ENCODE assay signal across 8 cellular contexts in the genomic region with DNA sequence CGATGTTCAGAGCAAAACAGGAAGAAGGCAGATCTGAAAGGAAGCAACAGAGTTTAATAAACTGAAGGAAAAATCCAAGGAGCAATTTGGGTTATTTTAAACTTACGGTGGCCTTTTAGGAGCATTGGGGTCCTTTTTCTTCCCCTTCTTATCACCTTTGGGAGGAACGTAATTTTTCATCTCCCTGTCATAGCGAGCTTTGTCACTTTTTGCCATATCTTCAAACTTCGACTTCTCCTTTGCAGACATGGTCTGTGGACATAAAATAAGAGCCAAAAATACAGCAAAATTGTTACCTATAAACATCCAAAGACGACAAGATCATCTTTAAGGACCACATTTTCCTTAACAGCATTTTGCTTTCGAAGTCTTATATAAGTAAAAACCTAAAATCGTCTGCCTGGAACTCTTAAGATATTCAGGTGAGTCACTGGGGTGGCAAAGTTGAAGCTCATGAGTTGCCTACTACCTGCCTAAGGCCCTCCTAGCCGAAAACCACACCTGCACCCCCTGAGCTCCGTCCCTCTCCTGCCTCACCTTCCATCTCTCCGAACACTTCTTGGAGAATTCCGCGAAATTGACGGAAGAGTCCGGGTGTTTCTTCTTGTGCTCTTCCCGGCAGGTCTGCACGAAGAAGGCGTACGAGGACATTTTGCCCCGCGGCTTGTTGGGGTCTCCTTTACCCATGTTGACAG. TPM values are rescaled to one million over a fixed set of nuclear protein-coding genes. Genes with fewer than 3 reads are reported as not detected.
DNase-seq lines count a peak whose midpoint lies in the region; ATAC-seq and TF ChIP-seq lines count a peak whose summit lies in the region.

No MANE protein-coding gene starts in this region.

- no peak overlapping the region for H2AK5ac ChIP-seq in trophoblast cell (ENCODE audit: low read length)

- peaks cover 48% of the 10 kb centered on the region for H3K36me3 Mint-ChIP-seq in activated CD4-positive, alpha-beta T cell treated with anti-CD3 and anti-CD28 coated beads, Interleukin-2, amount 10 ng/mL, durations not matched to agents 7 days and 5 days (ENCODE audit: low read depth)

- H3K4me3 ChIP-seq in right atrium auricular region (peak overlapping the region; percentile 92 to 94), trophoblast cell (ENCODE audit: low read depth, low read length) (peak overlapping the region; percentile 86)

- POLR2A ChIA-PET in activated CD4-positive, alpha-beta T cell treated with anti-CD3 and anti-CD28 coated beads, Interleukin-2, amount 10 ng/mL, durations not matched to agents 7 days and 5 days (lab: Charles Lee), result interaction anchor here (0.6 to 3.2 kb wide), 3 partner anchors 35 to 82 kb away, joined by 4 to 59 read pairs (median 16); a partner anchor contains a TSS

- DNase-seq in right atrium auricular region (ENCODE audit: low spot score), result no peak
- DNase-seq in Right ventricle myocardium superior, result no peak
- DNase-seq in activated CD4-positive, alpha-beta T cell treated with anti-CD3 and anti-CD28 coated beads, Interleukin-2, amount 10 ng/mL, durations not matched to agents 7 days and 5 days, result no peak
- peak; percentile 0 to 14 for DNase-seq in trophoblast cell
- no peak for DNase-seq in NCI-H1092 (lab: John Stamatoyannopoulos, UW)
- no peak for DNase-seq in DMS153 treated with DMSO at 0.1 percent for 48 hours (lab: John Stamatoyannopoulos, UW; ENCODE audit: unreplicated experiment)
- DNase-seq in sciatic nerve (ENCODE audit: low spot score), result no peak

- peak overlapping the region; percentile 90 for H3K4me3 Mint-ChIP-seq in activated CD4-positive, alpha-beta T cell treated with anti-CD3 and anti-CD28 coated beads, Interleukin-2, amount 10 ng/mL, durations not matched to agents 7 days and 5 days

- ATAC-seq in Right ventricle myocardium superior (ENCODE audit: poor library complexity) (no peak), esophagus mucosa (peak; percentile 37), sciatic nerve (no peak)

- peak overlapping the region; percentile 75 for H3K9ac ChIP-seq in trophoblast cell (ENCODE audit: low read length)

- no peaks in the 10 kb centered on the region for H3K27me3 Mint-ChIP-seq in activated CD4-positive, alpha-beta T cell treated with anti-CD3 and anti-CD28 coated beads, Interleukin-2, amount 10 ng/mL, durations not matched to agents 7 days and 5 days

- no peak overlapping the region for H2BK5ac ChIP-seq in trophoblast cell (ENCODE audit: low read depth, low read length, poor library complexity)

- H2BK12ac ChIP-seq in trophoblast cell (ENCODE audit: low read length), result no peak overlapping the region

- H3K36me3 ChIP-seq in right atrium auricular region (peaks cover 33% of the 10 kb centered on the region), trophoblast cell (ENCODE audit: control insufficient read depth in 1 of 2, insufficient read depth in 2 of 2, low read length in 2 of 2) (peaks cover 5 to 9% of the 10 kb centered on the region in 2 experiments)

- H3K4me1 ChIP-seq in right atrium auricular region (peaks cover 0 to 18% of the 10 kb centered on the region in 2 donors), trophoblast cell (ENCODE audit: control insufficient read depth in 1 of 2, insufficient read depth in 2 of 2, low read length in 2 of 2) (no peaks in the 10 kb centered on the region)

- no peak overlapping the region for H2BK120ac ChIP-seq in trophoblast cell (ENCODE audit: insufficient read depth, low read length, poor library complexity)

- no peak overlapping the region for H3K18ac ChIP-seq in trophoblast cell (ENCODE audit: low read length)

- no peak overlapping the region for H4K12ac ChIP-seq in trophoblast cell (ENCODE audit: low read depth, low read length)

- H3K14ac ChIP-seq in trophoblast cell (ENCODE audit: low read length), result peak overlapping the region; percentile 24

- peak overlapping the region; percentile 99 to 100 for H3K27ac ChIP-seq in right atrium auricular region
- peak overlapping the region; percentile 95 for H3K27ac ChIP-seq in trophoblast cell (ENCODE audit: low read depth, low read length)

- intact Hi-C loops in Right ventricle myocardium superior (cut with DNase I), result loop anchor here (5.0 kb wide), 1 partner anchor 39 kb away; a partner anchor contains a TSS
- intact Hi-C loops in sciatic nerve (cut with DNase I), result no loop called here

- H3K4ac ChIP-seq in trophoblast cell (ENCODE audit: low read depth, low read length), result peak overlapping the region; percentile 98

- H3K9me3 ChIP-seq in right atrium auricular region (no peaks in the 10 kb centered on the region), trophoblast cell (ENCODE audit: insufficient read depth, low read depth, low read length) (no peaks in the 10 kb centered on the region)

- H3K9me3 Mint-ChIP-seq in activated CD4-positive, alpha-beta T cell treated with anti-CD3 and anti-CD28 coated beads, Interleukin-2, amount 10 ng/mL, durations not matched to agents 7 days and 5 days, result no peaks in the 10 kb centered on the region

- CTCF ChIA-PET in activated CD4-positive, alpha-beta T cell treated with anti-CD3 and anti-CD28 coated beads, Interleukin-2, amount 10 ng/mL, durations not matched to agents 7 days and 5 days (lab: Charles Lee), result interaction anchor here (0.7 to 2.3 kb wide), 5 partner anchors 12 to 36 kb away, joined by 3 to 8 read pairs (median 3); no protein-coding TSS in a partner anchor

- H4K91ac ChIP-seq in trophoblast cell (ENCODE audit: low read depth, low read length), result no peak overlapping the region

- H3K23ac ChIP-seq in trophoblast cell (ENCODE audit: low read length), result no peak overlapping the region

- H3K27ac Mint-ChIP-seq in activated CD4-positive, alpha-beta T cell treated with anti-CD3 and anti-CD28 coated beads, Interleukin-2, amount 10 ng/mL, durations not matched to agents 7 days and 5 days, result peak overlapping the region; percentile 96

- peaks cover 9% of the 10 kb centered on the region for H3K79me2 ChIP-seq in trophoblast cell (ENCODE audit: control insufficient read depth, insufficient read depth, low read length, poor library complexity)

- H3K79me1 ChIP-seq in trophoblast cell (ENCODE audit: low read length), result peaks cover 13% of the 10 kb centered on the region

- H4K8ac ChIP-seq in trophoblast cell (ENCODE audit: low read depth, low read length), result no peak overlapping the region

- H3K27me3 ChIP-seq in right atrium auricular region (no peaks in the 10 kb centered on the region), trophoblast cell (ENCODE audit: insufficient read depth, low read length) (no peaks in the 10 kb centered on the region)

- peaks cover 45% of the 10 kb centered on the region for H3K4me1 Mint-ChIP-seq in activated CD4-positive, alpha-beta T cell treated with anti-CD3 and anti-CD28 coated beads, Interleukin-2, amount 10 ng/mL, durations not matched to agents 7 days and 5 days

- peak overlapping the region; percentile 59 for H2AFZ ChIP-seq in trophoblast cell (ENCODE audit: insufficient read depth, low read length, poor library complexity)

- WGBS in trophoblast cell (ENCODE audit: extremely low coverage, insufficient coverage, insufficient read length), result no CpG with 5 or more reads among the region's 21 CpGs

- peak overlapping the region; percentile 64 for H3K4me2 ChIP-seq in trophoblast cell (ENCODE audit: low read length)

- TF ChIP-seq CTCF in right atrium auricular region (IDR thresholded peaks at IDR 0.05), result no peak

RNA-seq across cellular contexts. Expression of a gene that starts 1.0 kb away (rescaled TPM):
- total RNA-seq in right atrium auricular region, result 10 to 100 TPM; 34.4 to 41.7 TPM
- 35.2 TPM for total RNA-seq in Right ventricle myocardium superior
- 1,000 to 10,000 TPM in 1 of 2 experiments, 100 to 1,000 TPM in 1; 975 to 1,039 TPM for total RNA-seq in activated CD4-positive, alpha-beta T cell treated with anti-CD3 and anti-CD28 coated beads, Interleukin-2, amount 10 ng/mL, durations not matched to agents 7 days and 5 days
- total RNA-seq in esophagus mucosa, result 85.0 TPM
- 147 and 166 TPM in 2 replicates for polyA plus RNA-seq in trophoblast cell (2013)
- 54.1 TPM for total RNA-seq in sciatic nerve

RNA-seq across cellular contexts. Expression of a gene that starts 37.6 kb away (rescaled TPM):
- total RNA-seq in right atrium auricular region, result 10 to 100 TPM; 25.4 to 27.3 TPM
- 12.9 TPM for total RNA-seq in Right ventricle myocardium superior
- total RNA-seq in activated CD4-positive, alpha-beta T cell treated with anti-CD3 and anti-CD28 coated beads, Interleukin-2, amount 10 ng/mL, durations not matched to agents 7 days and 5 days, result 10 to 100 TPM; 15.2 to 22.0 TPM
- total RNA-seq in esophagus mucosa, result 5.1 TPM
- 5.8 and 6.2 TPM in 2 replicates for polyA plus RNA-seq in trophoblast cell (2013)
- total RNA-seq in sciatic nerve, result 15.4 TPM

Comparison
In these comparisons a context has a peak if more than half of its experiments do, and no peak if none do; other contexts are left out.
1. DNase-seq: peak in trophoblast cell (2 of 2); none in right atrium auricular region (single experiment), Right ventricle myocardium superior (single experiment), activated CD4-positive, alpha-beta T cell treated with anti-CD3 and anti-CD28 coated beads, Interleukin-2, amount 10 ng/mL, durations not matched to agents 7 days and 5 days (single experiment), NCI-H1092 (single experiment), DMS153 treated with DMSO at 0.1 percent for 48 hours (single experiment) and sciatic nerve (single experiment).
2. RNA of a gene that starts 1.0 kb away (total RNA-seq): 975 to 1,039 TPM in activated CD4-positive, alpha-beta T cell treated with anti-CD3 and anti-CD28 coated beads, Interleukin-2, amount 10 ng/mL, durations not matched to agents 7 days and 5 days; 85.0 TPM in esophagus mucosa (single experiment), 54.1 TPM in sciatic nerve (single experiment), 34.4 to 41.7 TPM in right atrium auricular region and 35.2 TPM in Right ventricle myocardium superior (single experiment); every median in the first group is over 10 times any median in the second.